1 cellular context compared by ENCODE assay signal in genomic region chr3:188320757-188321156, GRCh38.
A peak's percentile ranks its signal among the peaks of the same experiment; 100 is the strongest.
TF ChIP-seq lines count a peak whose summit lies in the region.

No MANE protein-coding gene starts in this region.

TF ChIP-seq in IMR-90, 13 proteins besides CTCF, POLR2A, EP300 and RAD21:
- TF ChIP-seq SMC3 (IDR thresholded peaks at IDR 0.05; ENCODE audit: low read depth, low read length) (peak; percentile 29; the same call in 1 of the 2 replicates), BHLHE40 (IDR thresholded peaks at IDR 0.05; ENCODE audit: low read depth, low read length) (no peak)
TF ChIP-seq in IMR-90: peak in this region for 1.
